Comparison of ENCODE assay signal across 5 cellular contexts in the genomic region with DNA sequence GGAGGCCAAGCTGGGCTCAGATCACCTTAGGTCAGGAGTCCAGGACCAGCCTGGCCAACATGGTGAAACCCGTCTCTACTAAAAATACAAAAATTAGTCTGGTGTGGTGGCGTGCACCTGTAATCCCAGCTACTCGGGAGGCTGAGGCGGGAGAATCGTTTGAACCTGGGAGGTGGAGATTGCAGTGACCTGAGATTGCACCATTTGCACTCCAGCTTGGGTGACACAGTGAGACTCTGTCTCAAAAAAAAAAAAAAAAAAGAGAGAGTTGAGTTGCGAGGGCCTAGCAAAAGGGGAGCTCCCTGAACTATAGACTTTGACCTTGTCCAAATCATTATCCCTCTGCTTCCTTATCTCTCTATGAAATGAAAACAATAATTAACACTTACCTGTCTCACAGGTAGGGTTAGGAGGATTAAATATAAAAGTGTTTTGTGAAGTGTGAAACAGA. TPM values are rescaled to one million over a fixed set of nuclear protein-coding genes. Genes with fewer than 3 reads are reported as not detected.
"Had no signal": no experiment of that assay in that cellular context is flagged by ENCODE, and none has a peak within 500 bp of the region (broad histone marks: within the 10 kb centered on the region; RNA-seq: fewer than 3 reads in every experiment).

No MANE protein-coding gene starts in this region.

RNA-seq across cellular contexts. Expression of a gene that starts 1.7 kb away (rescaled TPM):
- total RNA-seq: RPMI7951 had no signal

RNA-seq across cellular contexts. Expression of a gene that starts 20.9 kb away (rescaled TPM):
- total RNA-seq: activated CD4-positive, alpha-beta memory T cell treated with anti-CD3 and anti-CD28 coated beads, Interleukin-2, amount 10 ng/mL, durations not matched to agents 7 days and 5 days; activated CD8-positive, alpha-beta memory T cell treated with anti-CD3 and anti-CD28 coated beads for 36 hours; astrocyte; OCI-LY7; RPMI7951 had no signal
